In the genomic region with DNA sequence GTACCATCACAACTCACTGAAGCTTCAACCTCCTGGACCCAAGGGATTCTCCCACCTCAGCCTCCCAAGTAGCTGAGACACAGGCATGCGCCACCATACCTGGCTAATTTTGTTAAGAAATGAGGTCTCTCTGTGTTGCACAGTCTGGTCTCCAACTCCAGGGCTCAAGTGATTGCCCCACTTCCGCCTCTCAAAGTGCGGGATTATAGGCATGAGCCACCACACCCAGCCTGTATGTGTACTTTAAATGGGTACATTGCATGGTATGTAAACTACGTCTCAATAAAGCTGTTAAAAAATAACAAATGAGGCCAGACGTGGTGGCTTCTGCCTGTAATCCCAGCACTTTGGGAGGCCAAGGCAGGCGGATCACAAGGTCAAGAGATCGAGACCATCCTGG, we compare ENCODE assay signal across 1 cellular context.
TF ChIP-seq lines count a peak whose summit lies in the region.

No MANE protein-coding gene starts in this region.

TF ChIP-seq in WTC11, 78 proteins besides CTCF, POLR2A, EP300 and RAD21 (continued from another document):
- TF ChIP-seq, protein P1, sequence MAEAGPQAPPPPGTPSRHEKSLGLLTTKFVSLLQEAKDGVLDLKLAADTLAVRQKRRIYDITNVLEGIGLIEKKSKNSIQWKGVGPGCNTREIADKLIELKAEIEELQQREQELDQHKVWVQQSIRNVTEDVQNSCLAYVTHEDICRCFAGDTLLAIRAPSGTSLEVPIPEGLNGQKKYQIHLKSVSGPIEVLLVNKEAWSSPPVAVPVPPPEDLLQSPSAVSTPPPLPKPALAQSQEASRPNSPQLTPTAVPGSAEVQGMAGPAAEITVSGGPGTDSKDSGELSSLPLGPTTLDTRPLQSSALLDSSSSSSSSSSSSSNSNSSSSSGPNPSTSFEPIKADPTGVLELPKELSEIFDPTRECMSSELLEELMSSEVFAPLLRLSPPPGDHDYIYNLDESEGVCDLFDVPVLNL (CRISPR knock-in tag; IDR thresholded peaks at IDR 0.05; ENCODE audit: borderline replicate concordance, low read depth): no peak
- no peak for TF ChIP-seq CBFB (CRISPR knock-in tag; IDR thresholded peaks at IDR 0.05; ENCODE audit: low read depth)
- TF ChIP-seq SP1 (CRISPR knock-in tag; conservative IDR thresholded peaks at IDR 0.05): no peak
